ENCODE assay signal across 20 cellular contexts in the genomic region with DNA sequence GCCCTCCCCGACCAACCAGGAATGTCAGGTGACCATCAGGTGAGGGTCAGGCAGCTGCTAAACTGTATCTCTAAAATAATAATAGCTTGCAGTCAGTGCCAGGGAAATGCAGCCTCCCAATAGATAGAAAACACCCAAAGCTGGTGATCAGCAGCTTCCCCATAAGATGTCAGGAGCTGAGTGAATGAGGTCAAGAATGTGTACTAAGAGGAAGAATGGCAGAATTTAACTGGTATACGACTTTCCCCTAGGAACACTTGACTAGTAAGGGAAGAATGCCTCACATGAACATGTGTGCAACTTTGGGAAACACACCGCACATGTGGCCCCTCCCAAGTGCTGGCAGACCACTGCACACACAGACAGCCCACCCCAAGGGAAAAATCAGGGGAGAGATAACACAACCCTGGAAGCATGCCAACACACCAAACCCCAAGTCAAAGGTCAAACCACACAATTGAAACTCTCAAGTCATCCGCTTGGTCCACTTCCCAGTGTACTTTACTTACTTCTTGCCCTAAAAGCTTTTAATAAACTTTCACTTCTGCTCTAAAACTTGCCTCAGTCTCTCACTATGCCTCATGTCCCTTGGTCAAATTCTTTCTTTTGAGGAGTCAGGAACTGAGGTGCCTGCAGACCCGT.
DNase-seq lines count a peak whose midpoint lies in the region; FAIRE-seq and TF ChIP-seq lines count a peak whose summit lies in the region.
"Had no signal": no experiment of that assay in that cellular context is flagged by ENCODE, and none has a peak within 500 bp of the region (broad histone marks: within the 10 kb centered on the region; RNA-seq: fewer than 3 reads in every experiment).

No MANE protein-coding gene starts in this region.

- no peaks in the 10 kb centered on the region for H3K4me1 ChIP-seq in mammary epithelial cell (ENCODE audit: insufficient read depth, low read length)
- H3K4me1 ChIP-seq in breast epithelium = no peaks in the 10 kb centered on the region
- H3K4me1 ChIP-seq: heart right ventricle had no signal

- dilution Hi-C loops in mammary epithelial cell (cut with HindIII; ENCODE audit: low sequenced_read_pairs) = no loop called here

- no peak for TF ChIP-seq POLR2A in breast epithelium (IDR thresholded peaks at IDR 0.05)

- H3K36me3 ChIP-seq in mammary epithelial cell (ENCODE audit: insufficient read depth, low read length) (no peaks in the 10 kb centered on the region), breast epithelium (no peaks in the 10 kb centered on the region)
- H3K36me3 ChIP-seq: HAP-1, heart right ventricle, tibial nerve had no signal

- H2AFZ ChIP-seq in mammary epithelial cell (ENCODE audit: low read depth, low read length) = no peak overlapping the region

- no peak overlapping the region for H3K4me3 ChIP-seq in mammary epithelial cell (replicated peaks in 1 of 3; ENCODE audit: insufficient read depth in 1 of 3, low read depth in 2 of 3, low read length in 3 of 3)
- H3K4me3 ChIP-seq in breast epithelium = no peak overlapping the region
- no peak overlapping the region for H3K4me3 ChIP-seq in epithelial cell of esophagus (ENCODE audit: low read length)
- H3K4me3 ChIP-seq: HAP-1, heart right ventricle, tibial nerve had no signal

- H3K4me2 ChIP-seq in mammary epithelial cell (ENCODE audit: insufficient read depth, low read depth, low read length) = no peak overlapping the region

- CTCF ChIA-PET in mammary epithelial cell (lab: Charles Lee; ENCODE audit: low non-redundant PET) = no interaction called here

- H4K20me1 ChIP-seq in mammary epithelial cell (ENCODE audit: insufficient read depth, low read length) = no peaks in the 10 kb centered on the region

- H3K9me3 ChIP-seq in mammary epithelial cell (replicated peaks; ENCODE audit: insufficient read depth, low read length) (no peaks in the 10 kb centered on the region), breast epithelium (no peaks in the 10 kb centered on the region)
- H3K9me3 ChIP-seq: HAP-1, heart right ventricle had no signal

- 69% methylated on average over 5 of the region's 5 CpGs for WGBS in mammary epithelial cell (ENCODE audit: low coverage, missing lambda C conversion rate)

- no peaks in the 10 kb centered on the region for H3K79me2 ChIP-seq in mammary epithelial cell (ENCODE audit: insufficient read depth, low read length)

- intact Hi-C loops in mammary epithelial cell (cut with micrococcal nuclease) (no loop called here), breast epithelium (cut with DNase I; ENCODE audit: low total_unique reads) (no loop called here)

- peak; percentile 16 for DNase-seq in mammary epithelial cell
- DNase-seq in breast epithelium (ENCODE audit: low spot score in 2 of 2) = no peak
- DNase-seq in RPMI7951 (ENCODE audit: low read depth) = peak; percentile 12
- DNase-seq in epithelial cell of esophagus (ENCODE audit: low read depth) = peak; percentile 8
- no peak for DNase-seq in central memory CD4-positive, alpha-beta T cell
- no peak for DNase-seq in AG08395 (ENCODE audit: low spot score)
- DNase-seq in NCI-H748 (lab: John Stamatoyannopoulos, UW; ENCODE audit: unreplicated experiment) = no peak
- DNase-seq in GM19239 (ENCODE audit: insufficient read length, low spot score) = no peak
- DNase-seq: ACHN; activated CD8-positive, alpha-beta T cell treated with anti-CD3 and anti-CD28 coated beads, Interleukin-2, amount 10 ng/mL, durations not matched to agents 7 days and 5 days; activated T-cell treated with anti-CD3 and anti-CD28 coated beads, Interleukin-2, amount 50 U/mL, for 48 hours; CD4-positive, CD25-positive, alpha-beta regulatory T cell; heart right ventricle; immature natural killer cell; NCI-H146; occipital lobe; stimulated activated CD4-positive, alpha-beta T cell treated with anti-CD3 and anti-CD28 coated beads, Interleukin-15, amount 100 ng/mL, for 24 hours had no signal

- no TSS peak for BruUV-seq in mammary epithelial cell (replicated peaks; lab: Mats Ljungman, UMichigan)

- H3K9ac ChIP-seq in mammary epithelial cell (ENCODE audit: insufficient read depth, low read length) = no peak overlapping the region

- H3K27ac ChIP-seq in mammary epithelial cell (ENCODE audit: insufficient read depth, low read depth, low read length) (no peak overlapping the region), breast epithelium (no peak overlapping the region)
- H3K27ac ChIP-seq: heart right ventricle, tibial nerve had no signal

- FAIRE-seq in GM19239 (lab: Jason Lieb, UNC) = no peak
- FAIRE-seq: GM18507 had no signal

- no peak for TF ChIP-seq CTCF in mammary epithelial cell (conservative IDR thresholded peaks at IDR 0.05 in 1 of 2, IDR thresholded peaks at IDR 0.05 in 1 of 2; ENCODE audit: extremely low read depth in 1 of 2, insufficient read depth in 1 of 2, low read depth in 1 of 2, low read length in 2 of 2)
- TF ChIP-seq CTCF in breast epithelium (IDR thresholded peaks at IDR 0.05) = no peak
- TF ChIP-seq CTCF in epithelial cell of esophagus (IDR thresholded peaks at IDR 0.05; ENCODE audit: insufficient read depth, low read depth, low read length, missing control alignments) = no peak

- in situ Hi-C loops in mammary epithelial cell (cut with MboI; ENCODE audit: low sequenced_read_pairs in 2 of 2) = no loop called here

- H3K27me3 ChIP-seq in mammary epithelial cell (ENCODE audit: insufficient read depth, low read length) (no peaks in the 10 kb centered on the region), breast epithelium (no peaks in the 10 kb centered on the region)
- H3K27me3 ChIP-seq: heart right ventricle, tibial nerve had no signal

Comparison
In these comparisons a context has a peak if more than half of its experiments do, and no peak if none do; other contexts are left out.
1. DNase-seq: peak in mammary epithelial cell (single experiment), RPMI7951 (single experiment) and epithelial cell of esophagus (single experiment); none in breast epithelium (0 of 2), central memory CD4-positive, alpha-beta T cell (single experiment), AG08395 (single experiment), NCI-H748 (single experiment) and GM19239 (single experiment).